12 cellular contexts compared by ENCODE assay signal in genomic region chr7:20352573-20353304, GRCh38. TPM values are rescaled to one million over a fixed set of nuclear protein-coding genes. Genes with fewer than 3 reads are reported as not detected.
DNase-seq lines count a peak whose midpoint lies in the region; ATAC-seq, FAIRE-seq and TF ChIP-seq lines count a peak whose summit lies in the region.
"Had no signal": no experiment of that assay in that cellular context is flagged by ENCODE, and none has a peak within 500 bp of the region (broad histone marks: within the 10 kb centered on the region; RNA-seq: fewer than 3 reads in every experiment).

No MANE protein-coding gene starts in this region.

- in situ Hi-C loops in Panc1 (cut with HindIII; ENCODE audit: low pct_unique_long_range_greater_than_20kb, low sequenced_read_pairs): no loop called here

- DNase-seq in ELR (ENCODE audit: low read depth) (peak; percentile 50), Panc1 (ENCODE audit: low read depth, low spot score) (no peak), esophagus squamous epithelium (lab: John Stamatoyannopoulos, UW) (no peak), pancreas (no peak), NCI-H2171 (lab: John Stamatoyannopoulos, UW) (no peak), inferior parietal cortex (ENCODE audit: extremely low spot score) (no peak)
- DNase-seq in activated CD8-positive, alpha-beta T cell treated with anti-CD3 and anti-CD28 coated beads for 36 hours: no peak
- DNase-seq: CD4-positive, alpha-beta T cell; midbrain; NCI-H524; substantia nigra had no signal

- no peak overlapping the region for H3K27ac Mint-ChIP-seq in activated CD8-positive, alpha-beta T cell treated with anti-CD3 and anti-CD28 coated beads for 36 hours
- H3K27ac Mint-ChIP-seq: CD4-positive, alpha-beta T cell had no signal

- H3K27ac ChIP-seq in Panc1 (ENCODE audit: low read length): peak overlapping the region; percentile 35
- H3K27ac ChIP-seq in esophagus squamous epithelium: peak overlapping the region; percentile 76 to 86 (median 79)
- peak overlapping the region in 1 of 4 donors; percentile 21 for H3K27ac ChIP-seq in pancreas

- no TSS peak for BruUV-seq in Panc1 (replicated peaks; lab: Mats Ljungman, UMichigan)

- no peaks in the 10 kb centered on the region for H3K4me1 Mint-ChIP-seq in activated CD8-positive, alpha-beta T cell treated with anti-CD3 and anti-CD28 coated beads for 36 hours (ENCODE audit: low read depth)

- peaks cover 2% of the 10 kb centered on the region for H3K27me3 Mint-ChIP-seq in activated CD8-positive, alpha-beta T cell treated with anti-CD3 and anti-CD28 coated beads for 36 hours

- H3K36me3 ChIP-seq in Panc1 (ENCODE audit: control insufficient read depth, insufficient read depth, low read length) (no peaks in the 10 kb centered on the region), esophagus squamous epithelium (no peaks in the 10 kb centered on the region), pancreas (no peaks in the 10 kb centered on the region)

- intact Hi-C loops in Panc1 (cut with micrococcal nuclease; ENCODE audit: unreplicated experiment): no loop called here
- intact Hi-C loops in esophagus squamous epithelium (cut with DNase I): no loop called here
- intact Hi-C loops in pancreas (cut with DNase I): no loop called here
- intact Hi-C loops in activated CD8-positive, alpha-beta T cell treated with anti-CD3 and anti-CD28 coated beads for 36 hours (cut with micrococcal nuclease): no loop called here

- H3K27me3 ChIP-seq in Panc1 (ENCODE audit: control insufficient read depth, insufficient read depth, low read length): no peaks in the 10 kb centered on the region
- H3K27me3 ChIP-seq in esophagus squamous epithelium: no peaks in the 10 kb centered on the region
- H3K27me3 ChIP-seq in pancreas: no peaks in the 10 kb centered on the region

- H3K36me3 Mint-ChIP-seq in activated CD8-positive, alpha-beta T cell treated with anti-CD3 and anti-CD28 coated beads for 36 hours (ENCODE audit: low read depth): no peaks in the 10 kb centered on the region

- ATAC-seq in Panc1: peak; percentile 79
- ATAC-seq in pancreas: peak; percentile 36 to 76 (median 54)
- no peak for ATAC-seq in HG03108 (IDR thresholded peaks at IDR 0.05; ENCODE audit: unreplicated experiment)
- ATAC-seq in activated CD8-positive, alpha-beta T cell treated with anti-CD3 and anti-CD28 coated beads for 36 hours: no peak

- H3K4me3 Mint-ChIP-seq in activated CD8-positive, alpha-beta T cell treated with anti-CD3 and anti-CD28 coated beads for 36 hours: no peak overlapping the region
- H3K4me3 Mint-ChIP-seq: CD4-positive, alpha-beta T cell had no signal

- WGBS in esophagus squamous epithelium, 2 donors: 29 to 57% methylated on average over 4 of the region's 4 CpGs
- WGBS in pancreas, 2 donors: 79 to 93% methylated on average over 4 of the region's 4 CpGs

- H3K9me3 Mint-ChIP-seq in activated CD8-positive, alpha-beta T cell treated with anti-CD3 and anti-CD28 coated beads for 36 hours: no peaks in the 10 kb centered on the region

- no peak for TF ChIP-seq POLR2A in esophagus squamous epithelium (IDR thresholded peaks at IDR 0.05)

- no peak for TF ChIP-seq CTCF in Panc1 (IDR thresholded peaks at IDR 0.05)
- no peak for TF ChIP-seq CTCF in esophagus squamous epithelium (IDR thresholded peaks at IDR 0.05)
- TF ChIP-seq CTCF in pancreas (IDR thresholded peaks at IDR 0.05): no peak
- TF ChIP-seq CTCF in activated CD8-positive, alpha-beta T cell treated with anti-CD3 and anti-CD28 coated beads for 36 hours (IDR thresholded peaks at IDR 0.05): no peak

- H3K4me3 ChIP-seq in Panc1 (ENCODE audit: low read depth in 2 of 2, low read length in 2 of 2): peak overlapping the region in 1 of 2 experiments; percentile 2; a peak in 1 of 4 replicates
- no peak overlapping the region for H3K4me3 ChIP-seq in esophagus squamous epithelium
- no peak overlapping the region for H3K4me3 ChIP-seq in pancreas

- CTCF ChIA-PET in Panc1 (lab: Charles Lee): no interaction called here
- CTCF ChIA-PET in activated CD8-positive, alpha-beta T cell treated with anti-CD3 and anti-CD28 coated beads for 36 hours (lab: Charles Lee): no interaction called here

- H3K4me1 ChIP-seq in Panc1 (ENCODE audit: control insufficient read depth, insufficient read depth, low read length) (peaks cover 21% of the 10 kb centered on the region), esophagus squamous epithelium (peaks cover 7 to 64% (median 35%) of the 10 kb centered on the region in 3 donors), pancreas (peaks cover 0 to 3% (median 0%) of the 10 kb centered on the region in 3 donors)

- no peaks in the 10 kb centered on the region for H3K9me3 ChIP-seq in Panc1 (ENCODE audit: control insufficient read depth, insufficient read depth, low read depth, low read length)
- no peaks in the 10 kb centered on the region for H3K9me3 ChIP-seq in esophagus squamous epithelium
- no peaks in the 10 kb centered on the region for H3K9me3 ChIP-seq in pancreas

- POLR2A ChIA-PET in Panc1 (lab: Charles Lee): no interaction called here
- POLR2A ChIA-PET in activated CD8-positive, alpha-beta T cell treated with anti-CD3 and anti-CD28 coated beads for 36 hours (lab: Charles Lee): no interaction called here

- no peak for FAIRE-seq in pancreas (lab: Jason Lieb, UNC)

RNA-seq across cellular contexts. Expression of gene ITGB8, which starts 22.0 kb away (rescaled TPM):
- 4.9 TPM for total RNA-seq in Panc1 (2021; ENCODE audit: unreplicated experiment)
- 0.63 TPM for polyA plus RNA-seq in Panc1 (2012; ENCODE audit: insufficient read length)
- 10 to 100 TPM; 23.5 to 30.6 (median 27.4) TPM for total RNA-seq in esophagus squamous epithelium
- total RNA-seq in pancreas: 10 to 100 TPM; 10.3 to 39.8 (median 14.3) TPM
- polyA plus RNA-seq in pancreas: 1 to 10 TPM; 3.9 to 6.0 TPM
- not detected for total RNA-seq in activated CD8-positive, alpha-beta T cell treated with anti-CD3 and anti-CD28 coated beads for 36 hours
- total RNA-seq: CD4-positive, alpha-beta T cell had no signal

Comparison
In these comparisons a context has a peak if more than half of its experiments do, and no peak if none do; other contexts are left out.
1. ATAC-seq: peak in Panc1 (single experiment) and pancreas (4 of 4); none in HG03108 (single experiment) and activated CD8-positive, alpha-beta T cell treated with anti-CD3 and anti-CD28 coated beads for 36 hours (single experiment).